In genomic region chr2:43169091-43169936, GRCh38 we compare ENCODE assay signal across 8 cellular contexts. TPM values are rescaled to one million over a fixed set of nuclear protein-coding genes. Genes with fewer than 3 reads are reported as not detected.
DNase-seq lines count a peak whose midpoint lies in the region; ATAC-seq and TF ChIP-seq lines count a peak whose summit lies in the region.

No MANE protein-coding gene starts in this region.

- intact Hi-C loops in activated CD8-positive, alpha-beta T cell treated with anti-CD3 and anti-CD28 coated beads for 36 hours (cut with micrococcal nuclease), result no loop called here

- H3K27me3 Mint-ChIP-seq in activated CD8-positive, alpha-beta T cell treated with anti-CD3 and anti-CD28 coated beads for 36 hours, result no peaks in the 10 kb centered on the region
- H3K27me3 Mint-ChIP-seq in immature natural killer cell (ENCODE audit: low read depth in 3 of 3), result peaks cover 9 to 24% (median 14%) of the 10 kb centered on the region in 3 donors
- no peaks in the 10 kb centered on the region for H3K27me3 Mint-ChIP-seq in stimulated activated naive CD8-positive, alpha-beta T cell treated with anti-CD3 and anti-CD28 coated beads, Interleukin-15, amount 100 ng/mL, for 72 hours

- ATAC-seq in GM18502 (IDR thresholded peaks at IDR 0.05; ENCODE audit: poor library complexity, unreplicated experiment) (peak; percentile 48), HG03354 (IDR thresholded peaks at IDR 0.05; ENCODE audit: poor library complexity, severe bottlenecking, unreplicated experiment) (peak; percentile 42)
- ATAC-seq in activated CD8-positive, alpha-beta T cell treated with anti-CD3 and anti-CD28 coated beads for 36 hours, result peak; percentile 35
- ATAC-seq in stimulated activated naive CD8-positive, alpha-beta T cell treated with anti-CD3 and anti-CD28 coated beads, Interleukin-15, amount 100 ng/mL, for 72 hours, result peak; percentile 40

- no peaks in the 10 kb centered on the region for H3K9me3 Mint-ChIP-seq in activated CD8-positive, alpha-beta T cell treated with anti-CD3 and anti-CD28 coated beads for 36 hours
- no peaks in the 10 kb centered on the region for H3K9me3 Mint-ChIP-seq in immature natural killer cell
- H3K9me3 Mint-ChIP-seq in stimulated activated naive CD8-positive, alpha-beta T cell treated with anti-CD3 and anti-CD28 coated beads, Interleukin-15, amount 100 ng/mL, for 72 hours, result no peaks in the 10 kb centered on the region

- H3K27ac Mint-ChIP-seq in activated CD8-positive, alpha-beta T cell treated with anti-CD3 and anti-CD28 coated beads for 36 hours, result peak overlapping the region; percentile 94
- peak overlapping the region; percentile 98 to 100 (median 99) for H3K27ac Mint-ChIP-seq in immature natural killer cell
- peak overlapping the region; percentile 81 to 90 for H3K27ac Mint-ChIP-seq in stimulated activated naive CD8-positive, alpha-beta T cell treated with anti-CD3 and anti-CD28 coated beads, Interleukin-15, amount 100 ng/mL, for 72 hours

- no peak for TF ChIP-seq CTCF in activated CD8-positive, alpha-beta T cell treated with anti-CD3 and anti-CD28 coated beads for 36 hours (IDR thresholded peaks at IDR 0.05)

- H3K4me3 Mint-ChIP-seq in activated CD8-positive, alpha-beta T cell treated with anti-CD3 and anti-CD28 coated beads for 36 hours, result peak overlapping the region; percentile 54
- peak overlapping the region; percentile 74 to 92 (median 87) for H3K4me3 Mint-ChIP-seq in immature natural killer cell
- H3K4me3 Mint-ChIP-seq in stimulated activated naive CD8-positive, alpha-beta T cell treated with anti-CD3 and anti-CD28 coated beads, Interleukin-15, amount 100 ng/mL, for 72 hours, result peak overlapping the region; percentile 61 to 89

- H3K36me3 Mint-ChIP-seq in activated CD8-positive, alpha-beta T cell treated with anti-CD3 and anti-CD28 coated beads for 36 hours (ENCODE audit: low read depth), result no peaks in the 10 kb centered on the region
- no peaks in the 10 kb centered on the region for H3K36me3 Mint-ChIP-seq in immature natural killer cell

- H3K4me1 Mint-ChIP-seq in activated CD8-positive, alpha-beta T cell treated with anti-CD3 and anti-CD28 coated beads for 36 hours (ENCODE audit: low read depth), result peaks cover 69% of the 10 kb centered on the region
- peaks cover 70 to 77% of the 10 kb centered on the region in 2 donors for H3K4me1 Mint-ChIP-seq in immature natural killer cell
- peaks cover 81% of the 10 kb centered on the region for H3K4me1 Mint-ChIP-seq in stimulated activated naive CD8-positive, alpha-beta T cell treated with anti-CD3 and anti-CD28 coated beads, Interleukin-15, amount 100 ng/mL, for 72 hours

- peak; percentile 80 for DNase-seq in activated CD8-positive, alpha-beta T cell treated with anti-CD3 and anti-CD28 coated beads for 36 hours
- DNase-seq in immature natural killer cell (peak; percentile 65 to 75 (median 68)), NCI-H2107 treated with DMSO at 0.1 percent for 48 hours (lab: John Stamatoyannopoulos, UW; ENCODE audit: unreplicated experiment) (no peak), NCI-H2081 (lab: John Stamatoyannopoulos, UW) (no peak)
- peak in 1 of 2 donors; percentile 48 for DNase-seq in stimulated activated naive CD8-positive, alpha-beta T cell treated with anti-CD3 and anti-CD28 coated beads, Interleukin-15, amount 100 ng/mL, for 72 hours
- no peak for DNase-seq in stimulated activated CD4-positive, alpha-beta T cell treated with anti-CD3 and anti-CD28 coated beads, Interleukin-2, amount 100 ng/mL, for 48 hours

- CTCF ChIA-PET in activated CD8-positive, alpha-beta T cell treated with anti-CD3 and anti-CD28 coated beads for 36 hours (lab: Charles Lee), result interaction anchor here (0.9 to 6.5 kb wide), 20 partner anchors 9 to 315 kb away, joined by 3 to 90 read pairs (median 6); no protein-coding TSS in a partner anchor

- POLR2A ChIA-PET in activated CD8-positive, alpha-beta T cell treated with anti-CD3 and anti-CD28 coated beads for 36 hours (lab: Charles Lee), result interaction anchor here (0.7 to 19.8 kb wide), 15 partner anchors 9 to 59 kb away, joined by 3 to 252 read pairs (median 5); partner anchors contain the start of gene ZFP36L2

RNA-seq across cellular contexts. Expression of gene ZFP36L2, which starts 57.1 kb away (rescaled TPM):
- total RNA-seq in activated CD8-positive, alpha-beta T cell treated with anti-CD3 and anti-CD28 coated beads for 36 hours, result 100 to 1,000 TPM; 102 to 106 TPM
- polyA plus RNA-seq in immature natural killer cell, result 100 to 1,000 TPM; 166 to 431 (median 274) TPM

Comparison
In these comparisons a context has a peak if more than half of its experiments do, and no peak if none do; other contexts are left out.
1. DNase-seq: peak in activated CD8-positive, alpha-beta T cell treated with anti-CD3 and anti-CD28 coated beads for 36 hours (single experiment) and immature natural killer cell (3 of 3); none in NCI-H2107 treated with DMSO at 0.1 percent for 48 hours (single experiment), NCI-H2081 (0 of 2) and stimulated activated CD4-positive, alpha-beta T cell treated with anti-CD3 and anti-CD28 coated beads, Interleukin-2, amount 100 ng/mL, for 48 hours (0 of 2).
2. Peak in every context shown above with its lines, with median percentiles within 50 percentile points of each other: ATAC-seq, H3K27ac Mint-ChIP-seq and H3K4me3 Mint-ChIP-seq.